In genomic region chr15:49485401-49485800, GRCh38 we compare ENCODE assay signal across 6 cellular contexts.
DNase-seq lines count a peak whose midpoint lies in the region; ATAC-seq, FAIRE-seq and TF ChIP-seq lines count a peak whose summit lies in the region.
"Not testable (repeated sequence)": the region's sequence is repeated elsewhere in the genome, so short reads cannot be mapped to it uniquely, and the experiment has no call there.

No MANE protein-coding gene starts in this region.

- H3K4me3 Mint-ChIP-seq in MCF 10A (ENCODE audit: unreplicated experiment), result not testable (repeated sequence)

- H3K9me2 ChIP-seq in PC-3 (replicated peaks; ENCODE audit: low read length), result not testable (repeated sequence)

- not testable (repeated sequence) for H3F3A ChIP-seq in PC-3 (ENCODE audit: low read length, unreplicated experiment)

- not testable (repeated sequence) for H2AFZ ChIP-seq in PC-3 (ENCODE audit: low read length)

- not testable (repeated sequence) for H3K27ac Mint-ChIP-seq in MCF 10A (ENCODE audit: low read depth, unreplicated experiment)

- DNase-seq in EL (peak; percentile 45), PC-3 (peak; percentile 8), MCF 10A (ENCODE audit: unreplicated experiment) (peak; percentile 65), fibroblast of peridontal ligament (ENCODE audit: extremely low read depth) (peak; percentile 69), foreskin melanocyte (peak; percentile 29)

- POLR2A ChIA-PET in PC-3 (lab: Charles Lee; ENCODE audit: unreplicated experiment); MCF 10A (lab: Yijun Ruan, JAX): not testable (repeated sequence)

- H3K27ac ChIP-seq in PC-3 (ENCODE audit: low read length), result not testable (repeated sequence)

- not testable (repeated sequence) for H3K4me2 ChIP-seq in PC-3 (ENCODE audit: low read length)

- ATAC-seq in PC-3, result not testable (repeated sequence)

- TF ChIP-seq CTCF in PC-3 (conservative IDR thresholded peaks at IDR 0.05; ENCODE audit: low read depth, low read length); MCF 10A (IDR thresholded peaks at IDR 0.05; ENCODE audit: unreplicated experiment): not testable (repeated sequence)

- not testable (repeated sequence) for H3K4me3 ChIP-seq in PC-3 (ENCODE audit: low read length)

- not testable (repeated sequence) for H3K79me2 ChIP-seq in PC-3 (ENCODE audit: low read length)

- BruUV-seq in PC-3 (replicated peaks; lab: Mats Ljungman, UMichigan); MCF 10A (replicated peaks; lab: Mats Ljungman, UMichigan): not testable (repeated sequence)

- H3K9me3 Mint-ChIP-seq in MCF 10A (ENCODE audit: unreplicated experiment), result not testable (repeated sequence)

- CTCF ChIA-PET in PC-3 (lab: Charles Lee), result interaction anchor here (0.6 kb wide), 1 partner anchor 36 kb away, joined by 3 read pairs; no protein-coding TSS in a partner anchor
- CTCF ChIA-PET in MCF 10A (lab: Yijun Ruan, JAX), result not testable (repeated sequence)

- H4K20me1 ChIP-seq in PC-3 (ENCODE audit: low read length), result not testable (repeated sequence)

- H3K36me3 ChIP-seq in PC-3 (ENCODE audit: low read depth, low read length), result not testable (repeated sequence)

- H3K4me1 ChIP-seq in PC-3 (ENCODE audit: insufficient read depth, low read length), result not testable (repeated sequence)

- H3K27me3 ChIP-seq in PC-3 (ENCODE audit: low read length), result not testable (repeated sequence)

- H3K4me1 Mint-ChIP-seq in MCF 10A (ENCODE audit: insufficient read depth, unreplicated experiment), result not testable (repeated sequence)

- not testable (repeated sequence) for H3K36me3 Mint-ChIP-seq in MCF 10A (ENCODE audit: insufficient read depth, unreplicated experiment)

- FAIRE-seq in endometrium (lab: Jason Lieb, UNC), result peak; percentile 80

- not testable (repeated sequence) for H3K9me3 ChIP-seq in PC-3 (ENCODE audit: low read length)

- intact Hi-C loops in PC-3 (cut with micrococcal nuclease); MCF 10A (cut with micrococcal nuclease): not testable (repeated sequence)

- H3K9ac ChIP-seq in PC-3 (ENCODE audit: low read length), result not testable (repeated sequence)

- not testable (repeated sequence) for H3K27me3 Mint-ChIP-seq in MCF 10A (ENCODE audit: insufficient read depth, unreplicated experiment)

Comparison
In these comparisons a context has a peak if more than half of its experiments do, and no peak if none do; other contexts are left out.
1. DNase-seq: peak in every context shown above with its lines; median percentile 69 in fibroblast of peridontal ligament; 65 in MCF 10A; 45 in EL; 29 in foreskin melanocyte; 8 in PC-3.